ENCODE assay signal across 1 cellular context in the genomic region with DNA sequence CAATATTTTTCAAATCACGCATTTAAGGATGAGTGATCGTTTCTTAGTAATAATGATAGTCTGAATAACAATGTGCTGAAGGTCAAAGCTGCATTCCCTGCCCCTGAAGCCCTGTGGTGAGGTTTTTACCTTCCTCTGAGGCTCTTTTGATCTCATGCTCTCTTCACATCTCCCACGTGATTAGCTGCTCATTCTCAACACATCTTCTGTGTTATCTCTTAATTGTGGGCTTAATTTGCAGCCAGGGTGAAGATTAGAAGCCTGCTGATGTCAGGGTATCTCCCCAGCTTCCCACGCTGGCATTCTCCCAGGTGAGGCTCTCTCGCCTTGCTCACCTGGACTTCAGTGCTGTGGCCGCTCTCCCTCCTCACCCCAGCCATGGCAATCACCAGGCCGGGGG.
TF ChIP-seq lines count a peak whose summit lies in the region.

No MANE protein-coding gene starts in this region.

TF ChIP-seq in GM23338, 12 proteins besides CTCF, POLR2A, EP300 and RAD21 (continued from another document):
- TF ChIP-seq, protein P1, sequence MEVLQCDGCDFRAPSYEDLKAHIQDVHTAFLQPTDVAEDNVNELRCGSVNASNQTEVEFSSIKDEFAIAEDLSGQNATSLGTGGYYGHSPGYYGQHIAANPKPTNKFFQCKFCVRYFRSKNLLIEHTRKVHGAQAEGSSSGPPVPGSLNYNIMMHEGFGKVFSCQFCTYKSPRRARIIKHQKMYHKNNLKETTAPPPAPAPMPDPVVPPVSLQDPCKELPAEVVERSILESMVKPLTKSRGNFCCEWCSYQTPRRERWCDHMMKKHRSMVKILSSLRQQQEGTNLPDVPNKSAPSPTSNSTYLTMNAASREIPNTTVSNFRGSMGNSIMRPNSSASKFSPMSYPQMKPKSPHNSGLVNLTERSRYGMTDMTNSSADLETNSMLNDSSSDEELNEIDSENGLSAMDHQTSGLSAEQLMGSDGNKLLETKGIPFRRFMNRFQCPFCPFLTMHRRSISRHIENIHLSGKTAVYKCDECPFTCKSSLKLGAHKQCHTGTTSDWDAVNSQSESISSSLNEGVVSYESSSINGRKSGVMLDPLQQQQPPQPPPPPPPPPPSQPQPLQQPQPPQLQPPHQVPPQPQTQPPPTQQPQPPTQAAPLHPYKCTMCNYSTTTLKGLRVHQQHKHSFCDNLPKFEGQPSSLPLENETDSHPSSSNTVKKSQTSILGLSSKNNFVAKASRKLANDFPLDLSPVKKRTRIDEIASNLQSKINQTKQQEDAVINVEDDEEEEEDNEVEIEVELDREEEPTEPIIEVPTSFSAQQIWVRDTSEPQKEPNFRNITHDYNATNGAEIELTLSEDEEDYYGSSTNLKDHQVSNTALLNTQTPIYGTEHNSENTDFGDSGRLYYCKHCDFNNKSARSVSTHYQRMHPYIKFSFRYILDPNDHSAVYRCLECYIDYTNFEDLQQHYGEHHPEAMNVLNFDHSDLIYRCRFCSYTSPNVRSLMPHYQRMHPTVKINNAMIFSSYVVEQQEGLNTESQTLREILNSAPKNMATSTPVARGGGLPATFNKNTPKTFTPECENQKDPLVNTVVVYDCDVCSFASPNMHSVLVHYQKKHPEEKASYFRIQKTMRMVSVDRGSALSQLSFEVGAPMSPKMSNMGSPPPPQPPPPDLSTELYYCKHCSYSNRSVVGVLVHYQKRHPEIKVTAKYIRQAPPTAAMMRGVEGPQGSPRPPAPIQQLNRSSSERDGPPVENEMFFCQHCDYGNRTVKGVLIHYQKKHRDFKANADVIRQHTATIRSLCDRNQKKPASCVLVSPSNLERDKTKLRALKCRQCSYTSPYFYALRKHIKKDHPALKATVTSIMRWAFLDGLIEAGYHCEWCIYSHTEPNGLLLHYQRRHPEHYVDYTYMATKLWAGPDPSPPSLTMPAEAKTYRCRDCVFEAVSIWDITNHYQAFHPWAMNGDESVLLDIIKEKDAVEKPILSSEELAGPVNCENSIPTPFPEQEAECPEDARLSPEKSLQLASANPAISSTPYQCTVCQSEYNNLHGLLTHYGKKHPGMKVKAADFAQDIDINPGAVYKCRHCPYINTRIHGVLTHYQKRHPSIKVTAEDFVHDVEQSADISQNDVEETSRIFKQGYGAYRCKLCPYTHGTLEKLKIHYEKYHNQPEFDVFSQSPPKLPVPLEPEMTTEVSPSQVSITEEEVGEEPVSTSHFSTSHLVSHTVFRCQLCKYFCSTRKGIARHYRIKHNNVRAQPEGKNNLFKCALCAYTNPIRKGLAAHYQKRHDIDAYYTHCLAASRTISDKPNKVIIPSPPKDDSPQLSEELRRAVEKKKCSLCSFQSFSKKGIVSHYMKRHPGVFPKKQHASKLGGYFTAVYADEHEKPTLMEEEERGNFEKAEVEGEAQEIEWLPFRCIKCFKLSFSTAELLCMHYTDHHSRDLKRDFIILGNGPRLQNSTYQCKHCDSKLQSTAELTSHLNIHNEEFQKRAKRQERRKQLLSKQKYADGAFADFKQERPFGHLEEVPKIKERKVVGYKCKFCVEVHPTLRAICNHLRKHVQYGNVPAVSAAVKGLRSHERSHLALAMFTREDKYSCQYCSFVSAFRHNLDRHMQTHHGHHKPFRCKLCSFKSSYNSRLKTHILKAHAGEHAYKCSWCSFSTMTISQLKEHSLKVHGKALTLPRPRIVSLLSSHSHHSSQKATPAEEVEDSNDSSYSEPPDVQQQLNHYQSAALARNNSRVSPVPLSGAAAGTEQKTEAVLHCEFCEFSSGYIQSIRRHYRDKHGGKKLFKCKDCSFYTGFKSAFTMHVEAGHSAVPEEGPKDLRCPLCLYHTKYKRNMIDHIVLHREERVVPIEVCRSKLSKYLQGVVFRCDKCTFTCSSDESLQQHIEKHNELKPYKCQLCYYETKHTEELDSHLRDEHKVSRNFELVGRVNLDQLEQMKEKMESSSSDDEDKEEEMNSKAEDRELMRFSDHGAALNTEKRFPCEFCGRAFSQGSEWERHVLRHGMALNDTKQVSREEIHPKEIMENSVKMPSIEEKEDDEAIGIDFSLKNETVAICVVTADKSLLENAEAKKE (CRISPR knock-in tag; IDR thresholded peaks at IDR 0.05) = no peak
- TF ChIP-seq POLR2AphosphoS5 (IDR thresholded peaks at IDR 0.05; ENCODE audit: low read depth) (no peak), NANOG (IDR thresholded peaks at IDR 0.05; ENCODE audit: borderline replicate concordance) (no peak), JUNB (IDR thresholded peaks at IDR 0.05; ENCODE audit: unreplicated experiment) (no peak)
